Comparison of ENCODE assay signal across 8 cellular contexts in genomic region chr1:248862695-248863010, GRCh38. TPM values are rescaled to one million over a fixed set of nuclear protein-coding genes. Genes with fewer than 3 reads are reported as not detected.
A peak's percentile ranks its signal among the peaks of the same experiment; 100 is the strongest.
DNase-seq lines count a peak whose midpoint lies in the region; ATAC-seq, FAIRE-seq and TF ChIP-seq lines count a peak whose summit lies in the region.

No MANE protein-coding gene starts in this region.

- no peak for TF ChIP-seq POLR2A in GM12878 (IDR thresholded peaks at IDR 0.05; ENCODE audit: low read depth, low read length)

- H3K9me3 ChIP-seq in heart right ventricle (no peaks in the 10 kb centered on the region), GM12878 (replicated peaks; ENCODE audit: control insufficient read depth, insufficient read depth, low read length) (no peaks in the 10 kb centered on the region), mucosa of stomach (ENCODE audit: control insufficient read depth, low read length) (no peaks in the 10 kb centered on the region)

- H3K36me3 ChIP-seq in heart right ventricle (no peaks in the 10 kb centered on the region), GM12878 (ENCODE audit: control insufficient read depth in 2 of 2, insufficient read depth in 2 of 2, low read length in 1 of 2) (no peaks in the 10 kb centered on the region; a peak in 1 of 4 replicates), mucosa of stomach (ENCODE audit: control insufficient read depth, insufficient read depth, low read length) (no peaks in the 10 kb centered on the region)

- no peak for DNase-seq in heart right ventricle
- DNase-seq in left cardiac atrium, result no peak
- DNase-seq in GM12878 (ENCODE audit: low read depth, low spot score), result no peak
- DNase-seq in cerebellum (ENCODE audit: low spot score), result no peak
- no peak for DNase-seq in occipital lobe (lab: John Stamatoyannopoulos, UW)
- no peak for DNase-seq in NCI-H1930 (lab: John Stamatoyannopoulos, UW)

- H3K79me2 ChIP-seq in GM12878 (ENCODE audit: control insufficient read depth, insufficient read depth, low read length), result peaks cover 8% of the 10 kb centered on the region

- intact Hi-C loops in heart right ventricle (cut with DNase I) (loop anchor here in 1 of 10 donors (2.0 kb wide), 1 partner anchor 42 kb away; no protein-coding TSS in a partner anchor), left cardiac atrium (cut with DNase I) (no loop called here), GM12878 (cut with micrococcal nuclease; ENCODE audit: unreplicated experiment) (no loop called here)

- peak overlapping the region; percentile 98 for H3K4me2 ChIP-seq in GM12878 (ENCODE audit: control insufficient read depth, insufficient read depth)

- RAD21 ChIA-PET in GM12878 (lab: Charles Lee; ENCODE audit: unreplicated experiment), result interaction anchor here (2.8 kb wide), 1 partner anchor 11 kb away, joined by 11 read pairs; no protein-coding TSS in a partner anchor

- no peak for TF ChIP-seq RAD21 in GM12878 (IDR thresholded peaks at IDR 0.05; ENCODE audit: insufficient read depth, low read depth, low read length)

- BruUV-seq in GM12878 (replicated peaks; lab: Mats Ljungman, UMichigan), result no TSS peak

- no peaks in the 10 kb centered on the region for H4K20me1 ChIP-seq in GM12878 (ENCODE audit: control insufficient read depth, insufficient read depth)

- SMC1A ChIA-PET in GM12878 (lab: Charles Lee; ENCODE audit: uncharacterized antibody, unreplicated experiment), result interaction anchor here (1.1 to 3.0 kb wide), 5 partner anchors 11 to 36 kb away, joined by 3 to 19 read pairs (median 6); partner anchors contain the start of gene SH3BP5L

- no peak for FAIRE-seq in GM12878 (lab: Jason Lieb, UNC)

- H3K4me1 ChIP-seq in heart right ventricle (peaks cover 13 to 40% (median 30%) of the 10 kb centered on the region in 9 donors), GM12878 (ENCODE audit: control insufficient read depth, insufficient read depth, low read length) (peaks cover 11% of the 10 kb centered on the region), mucosa of stomach (ENCODE audit: control insufficient read depth, insufficient read depth, low read length) (peaks cover 29% of the 10 kb centered on the region)

- peak overlapping the region; percentile 98 for H2AFZ ChIP-seq in GM12878 (ENCODE audit: control insufficient read depth, low read depth, low read length)

- in situ Hi-C loops in GM12878 (cut with MboI), result no loop called here

- H3K4me3 ChIP-seq in heart right ventricle, result peak overlapping the region in 9 of 10 donors; percentile 54 to 72 (median 63)
- H3K4me3 ChIP-seq in GM12878, result peak overlapping the region; percentile 66
- H3K4me3 ChIP-seq in mucosa of stomach (ENCODE audit: low read length), result peak overlapping the region; percentile 45

- H3K9ac ChIP-seq in GM12878 (ENCODE audit: control insufficient read depth, insufficient read depth, low read length) (peak overlapping the region; percentile 65), mucosa of stomach (ENCODE audit: low read length) (peak overlapping the region; percentile 32)

- H3K27me3 ChIP-seq in heart right ventricle, result no peaks in the 10 kb centered on the region
- H3K27me3 ChIP-seq in GM12878 (replicated peaks in 1 of 2; ENCODE audit: control insufficient read depth in 2 of 2, insufficient read depth in 2 of 2, low read length in 1 of 2), result no peaks in the 10 kb centered on the region
- no peaks in the 10 kb centered on the region for H3K27me3 ChIP-seq in mucosa of stomach (ENCODE audit: control insufficient read depth, insufficient read depth, low read length)

- WGBS in heart right ventricle, 2 donors, result 16 to 17% methylated on average over 4 of the region's 4 CpGs
- WGBS in GM12878 (ENCODE audit: insufficient coverage, insufficient replicate concordance, low lambda C conversion rate, missing lambda C conversion rate), result 0% methylated on average over 4 of the region's 4 CpGs

- peak overlapping the region in 9 of 10 donors; percentile 43 to 71 (median 63) for H3K27ac ChIP-seq in heart right ventricle
- no peak overlapping the region for H3K27ac ChIP-seq in GM12878 (ENCODE audit: control insufficient read depth, insufficient read depth)

- CTCF ChIA-PET in GM12878 (lab: Yijun Ruan, JAX), result interaction anchor here (0.6 to 6.9 kb wide), 8 partner anchors 19 to 440 kb away, joined by 3 to 52 read pairs (median 4); no protein-coding TSS in a partner anchor

- POLR2A ChIA-PET in GM12878 (lab: Charles Lee), result interaction anchor here (1.4 to 2.5 kb wide), 5 partner anchors 10 to 25 kb away, joined by 4 to 10 read pairs (median 7); partner anchors contain the start of gene ZNF672

- no peak for TF ChIP-seq EP300 in GM12878 (IDR thresholded peaks at IDR 0.05; ENCODE audit: borderline replicate concordance in 1 of 2, control insufficient read depth in 1 of 2, low read depth in 2 of 2, low read length in 2 of 2)

- TF ChIP-seq CTCF in heart right ventricle (IDR thresholded peaks at IDR 0.05) (no peak), GM12878 (IDR thresholded peaks at IDR 0.05 in 2 of 3, conservative IDR thresholded peaks at IDR 0.05 in 1 of 3; ENCODE audit: control insufficient read depth in 2 of 3, extremely low read depth in 1 of 3, insufficient read depth in 1 of 3, low read depth in 3 of 3, low read length in 3 of 3) (no peak)

- ATAC-seq in heart right ventricle (no peak), left cardiac atrium (no peak), HG03354 (IDR thresholded peaks at IDR 0.05; ENCODE audit: poor library complexity, severe bottlenecking, unreplicated experiment) (peak; percentile 8), GM12878 (peak; percentile 13)

RNA-seq across cellular contexts. Expression of gene ZNF692, which starts 3.8 kb away (rescaled TPM):
- total RNA-seq in heart right ventricle, result 10 to 100 TPM in 9 of 10 donors, 1 to 10 TPM in 1; 7.1 to 26.5 (median 11.8) TPM
- polyA plus RNA-seq in heart right ventricle, result 100 to 1,000 TPM in 1 of 2 donors, 10 to 100 TPM in 1; 23.0 to 102 TPM
- 10 to 100 TPM; 16.3 to 22.3 TPM for total RNA-seq in left cardiac atrium
- 143 and 171 TPM in 2 replicates for total RNA-seq in GM12878 (2013; cell fraction: nucleolus; rRNA removed)
- total RNA-seq in GM12878 (2014; rRNA removed), result 31.7 and 33.0 TPM in 2 replicates
- total RNA-seq in GM12878 (2014; rRNA removed; fragmentation: Illumina TruSeq; extraction: Trizol), result 19.5 and 20.6 TPM in 2 replicates
- total RNA-seq in GM12878 (2021), result 41.3 and 45.3 TPM in 2 replicates
- 16.5 TPM for polyA plus RNA-seq in GM12878 (2011; ENCODE audit: low read depth)
- polyA plus RNA-seq in GM12878 (2011; rRNA removed), result 39.8 and 56.1 TPM in 2 replicates
- 67.6 and 94.1 TPM in 2 replicates for polyA plus RNA-seq in GM12878 (2011; cell fraction: cytosol; rRNA removed)
- 705 and 770 TPM in 2 replicates for polyA plus RNA-seq in GM12878 (2011; cell fraction: nucleus; rRNA removed)
- polyA plus RNA-seq in GM12878 (2012), result 30.1 and 49.9 TPM in 2 replicates
- 20.1 and 28.9 TPM in 2 replicates for polyA plus RNA-seq in GM12878 (2014; fragmentation: Illumina TruSeq; extraction: Trizol)
- polyA plus RNA-seq in GM12878 (2014; fragmentation: Nextera tagmentation; extraction: Ambion mirVana), result 10 to 100 TPM in 1 of 2 experiments, 1 to 10 TPM in 1; 5.3 to 18.5 TPM
- 76.6 and 85.1 TPM in 2 replicates for polyA plus RNA-seq in GM12878 (2014; rRNA removed)
- 10 to 100 TPM; 40.8 to 41.6 TPM for polyA plus RNA-seq in GM12878 (2016; fragmentation: Nextera tagmentation; extraction: Ambion mirVana)
- 14.0 and 24.7 TPM in 2 replicates for polyA minus RNA-seq in GM12878 (2011; rRNA and poly(A)+ RNA removed)
- 11.0 and 11.6 TPM in 2 replicates for polyA minus RNA-seq in GM12878 (2011; cell fraction: cytosol; rRNA and poly(A)+ RNA removed)
- 50.4 and 75.1 TPM in 2 replicates for polyA minus RNA-seq in GM12878 (2011; cell fraction: nucleus; rRNA and poly(A)+ RNA removed)
- 30.9 TPM for total RNA-seq in cerebellum
- total RNA-seq in occipital lobe, result 27.0 TPM

RNA-seq across cellular contexts. Expression of gene ZNF672, which starts 24.6 kb away (rescaled TPM):
- total RNA-seq in heart right ventricle (10 to 100 TPM; 31.9 to 44.4 (median 37.3) TPM), left cardiac atrium (10 to 100 TPM; 41.6 to 42.2 TPM), GM12878 (2014; rRNA removed) (37.9 and 43.5 TPM in 2 replicates), GM12878 (2014; rRNA removed; fragmentation: Illumina TruSeq; extraction: Trizol) (13.9 and 14.1 TPM in 2 replicates), GM12878 (2021) (48.6 and 51.3 TPM in 2 replicates), cerebellum (16.1 TPM), occipital lobe (14.0 TPM)
- polyA plus RNA-seq in heart right ventricle (10 to 100 TPM; 16.1 to 36.1 TPM), GM12878 (2011; rRNA removed) (33.7 and 48.7 TPM in 2 replicates), GM12878 (2014; fragmentation: Illumina TruSeq; extraction: Trizol) (13.6 and 17.2 TPM in 2 replicates), GM12878 (2014; fragmentation: Nextera tagmentation; extraction: Ambion mirVana) (1 to 10 TPM; 2.9 to 5.2 TPM), GM12878 (2014; rRNA removed) (39.4 and 45.6 TPM in 2 replicates), GM12878 (2016; fragmentation: Nextera tagmentation; extraction: Ambion mirVana) (10 to 100 TPM; 40.2 to 41.7 TPM)
- 39.8 and 45.8 TPM in 2 replicates for total RNA-seq in GM12878 (2013; cell fraction: nucleolus; rRNA removed)
- polyA plus RNA-seq in GM12878 (2011; ENCODE audit: low read depth), result 14.2 TPM
- polyA plus RNA-seq in GM12878 (2011; cell fraction: cytosol; rRNA removed), result 66.9 and 77.2 TPM in 2 replicates
- polyA plus RNA-seq in GM12878 (2011; cell fraction: nucleus; rRNA removed), result 66.8 and 67.5 TPM in 2 replicates
- polyA plus RNA-seq in GM12878 (2012), result 20.5 and 27.5 TPM in 2 replicates
- polyA minus RNA-seq in GM12878 (2011; rRNA and poly(A)+ RNA removed), result 54.7 and 63.1 TPM in 2 replicates
- polyA minus RNA-seq in GM12878 (2011; cell fraction: cytosol; rRNA and poly(A)+ RNA removed), result 24.5 and 27.1 TPM in 2 replicates
- polyA minus RNA-seq in GM12878 (2011; cell fraction: nucleus; rRNA and poly(A)+ RNA removed), result 27.1 and 47.3 TPM in 2 replicates

RNA-seq across cellular contexts. Expression of gene SH3BP5L, which starts 36.9 kb away (rescaled TPM):
- total RNA-seq in heart right ventricle, result 10 to 100 TPM; 14.9 to 26.2 (median 18.0) TPM
- 10 to 100 TPM; 19.2 to 30.5 TPM for polyA plus RNA-seq in heart right ventricle
- 10 to 100 TPM; 15.1 to 18.5 TPM for total RNA-seq in left cardiac atrium
- 40.1 and 48.2 TPM in 2 replicates for total RNA-seq in GM12878 (2013; cell fraction: nucleolus; rRNA removed)
- total RNA-seq in GM12878 (2014; rRNA removed), result 14.3 and 16.7 TPM in 2 replicates
- 9.6 and 10.4 TPM in 2 replicates for total RNA-seq in GM12878 (2014; rRNA removed; fragmentation: Illumina TruSeq; extraction: Trizol)
- 16.8 and 19.1 TPM in 2 replicates for total RNA-seq in GM12878 (2021)
- 4.1 TPM for polyA plus RNA-seq in GM12878 (2011; ENCODE audit: low read depth)
- polyA plus RNA-seq in GM12878 (2011; rRNA removed), result 15.4 and 22.8 TPM in 2 replicates
- 27.9 and 32.8 TPM in 2 replicates for polyA plus RNA-seq in GM12878 (2011; cell fraction: cytosol; rRNA removed)
- polyA plus RNA-seq in GM12878 (2011; cell fraction: nucleus; rRNA removed), result 68.4 and 69.3 TPM in 2 replicates
- polyA plus RNA-seq in GM12878 (2012), result 6.9 and 9.9 TPM in 2 replicates
- 6.5 and 11.4 TPM in 2 replicates for polyA plus RNA-seq in GM12878 (2014; fragmentation: Illumina TruSeq; extraction: Trizol)
- polyA plus RNA-seq in GM12878 (2014; fragmentation: Nextera tagmentation; extraction: Ambion mirVana), result 1 to 10 TPM; 1.1 to 1.6 TPM
- polyA plus RNA-seq in GM12878 (2014; rRNA removed), result 16.1 and 17.4 TPM in 2 replicates
- 1 to 10 TPM; 2.1 TPM for polyA plus RNA-seq in GM12878 (2016; fragmentation: Nextera tagmentation; extraction: Ambion mirVana)
- polyA minus RNA-seq in GM12878 (2011; rRNA and poly(A)+ RNA removed), result 21.9 and 25.0 TPM in 2 replicates
- 5.5 and 7.5 TPM in 2 replicates for polyA minus RNA-seq in GM12878 (2011; cell fraction: cytosol; rRNA and poly(A)+ RNA removed)
- 22.6 and 39.8 TPM in 2 replicates for polyA minus RNA-seq in GM12878 (2011; cell fraction: nucleus; rRNA and poly(A)+ RNA removed)
- total RNA-seq in cerebellum, result 20.9 TPM
- 27.5 TPM for total RNA-seq in occipital lobe

RNA-seq across cellular contexts. Expression of gene PGBD2, which starts 43.4 kb away (rescaled TPM):
- total RNA-seq in heart right ventricle, result 1 to 10 TPM; 1.3 to 3.4 (median 2.2) TPM
- polyA plus RNA-seq in heart right ventricle, result 1 to 10 TPM; 1.7 to 3.0 TPM
- 1 to 10 TPM; 3.5 TPM for total RNA-seq in left cardiac atrium
- 10.9 and 11.1 TPM in 2 replicates for total RNA-seq in GM12878 (2013; cell fraction: nucleolus; rRNA removed)
- total RNA-seq in GM12878 (2014; rRNA removed), result 4.0 and 4.2 TPM in 2 replicates
- 3.2 and 4.2 TPM in 2 replicates for total RNA-seq in GM12878 (2014; rRNA removed; fragmentation: Illumina TruSeq; extraction: Trizol)
- total RNA-seq in GM12878 (2021), result 4.3 and 4.4 TPM in 2 replicates
- 2.5 TPM for polyA plus RNA-seq in GM12878 (2011; ENCODE audit: low read depth)
- 10.3 and 10.5 TPM in 2 replicates for polyA plus RNA-seq in GM12878 (2011; rRNA removed)
- 6.4 and 6.7 TPM in 2 replicates for polyA plus RNA-seq in GM12878 (2011; cell fraction: cytosol; rRNA removed)
- polyA plus RNA-seq in GM12878 (2011; cell fraction: nucleus; rRNA removed), result 14.7 and 17.7 TPM in 2 replicates
- 2.1 and 2.5 TPM in 2 replicates for polyA plus RNA-seq in GM12878 (2012)
- polyA plus RNA-seq in GM12878 (2014; fragmentation: Illumina TruSeq; extraction: Trizol), result 4.0 TPM in 2 replicates
- polyA plus RNA-seq in GM12878 (2014; fragmentation: Nextera tagmentation; extraction: Ambion mirVana), result 1 to 10 TPM; 4.7 to 5.6 TPM
- polyA plus RNA-seq in GM12878 (2014; rRNA removed), result 4.0 and 5.6 TPM in 2 replicates
- 1 to 10 TPM; 6.5 to 6.9 TPM for polyA plus RNA-seq in GM12878 (2016; fragmentation: Nextera tagmentation; extraction: Ambion mirVana)
- polyA minus RNA-seq in GM12878 (2011; rRNA and poly(A)+ RNA removed), result 10.7 and 16.9 TPM in 2 replicates
- 2.9 and 6.7 TPM in 2 replicates for polyA minus RNA-seq in GM12878 (2011; cell fraction: cytosol; rRNA and poly(A)+ RNA removed)
- 3.4 and 6.4 TPM in 2 replicates for polyA minus RNA-seq in GM12878 (2011; cell fraction: nucleus; rRNA and poly(A)+ RNA removed)
- total RNA-seq in cerebellum, result 10.0 TPM
- total RNA-seq in occipital lobe, result 13.3 TPM

Comparison
In these comparisons a context has a peak if more than half of its experiments do, and no peak if none do; other contexts are left out.
1. ATAC-seq: peak in HG03354 (single experiment) and GM12878 (single experiment); none in heart right ventricle (0 of 8) and left cardiac atrium (0 of 2).
2. Peak in every context shown above with its lines, with median percentiles within 50 percentile points of each other: H3K4me3 ChIP-seq.